ENCODE assay signal across 7 cellular contexts in the genomic region with DNA sequence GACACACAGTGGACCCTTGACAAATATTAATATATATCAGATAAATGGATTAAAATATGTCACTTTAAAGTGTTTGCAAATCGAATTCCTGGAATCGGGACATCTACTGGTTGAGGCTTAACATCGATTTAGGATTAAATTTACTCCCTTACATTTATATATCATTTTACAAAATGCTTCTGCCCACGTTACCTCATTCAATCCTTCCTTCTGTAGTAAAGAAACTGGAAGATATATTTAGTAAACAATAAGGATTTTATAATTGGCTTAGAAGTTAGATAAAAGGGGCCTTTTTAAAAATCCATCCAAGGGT. TPM values are rescaled to one million over a fixed set of nuclear protein-coding genes. Genes with fewer than 3 reads are reported as not detected.
DNase-seq lines count a peak whose midpoint lies in the region; ATAC-seq and TF ChIP-seq lines count a peak whose summit lies in the region.

No MANE protein-coding gene starts in this region.

- H3K27me3 Mint-ChIP-seq in activated CD4-positive, alpha-beta memory T cell treated with anti-CD3 and anti-CD28 coated beads for 36 hours, result no peaks in the 10 kb centered on the region
- H3K27me3 Mint-ChIP-seq in stimulated activated memory B cell treated with anti-CD40 and anti-IgM and Interleukin-4, amounts not matched to agents 10 μg/mL and 1 μg/mL and 100 μg/mL, for 72 hours, result no peaks in the 10 kb centered on the region

- peaks cover 17% of the 10 kb centered on the region for H3K36me3 Mint-ChIP-seq in activated CD4-positive, alpha-beta memory T cell treated with anti-CD3 and anti-CD28 coated beads for 36 hours
- no peaks in the 10 kb centered on the region for H3K36me3 Mint-ChIP-seq in stimulated activated memory B cell treated with anti-CD40 and anti-IgM and Interleukin-4, amounts not matched to agents 10 μg/mL and 1 μg/mL and 100 μg/mL, for 72 hours

- H3K9me3 ChIP-seq in hepatocyte (ENCODE audit: low read depth), result no peaks in the 10 kb centered on the region

- no peaks in the 10 kb centered on the region for H3K36me3 ChIP-seq in hepatocyte (replicated peaks; ENCODE audit: insufficient read depth, low read depth)

- peaks cover 62% of the 10 kb centered on the region for H3K79me2 ChIP-seq in hepatocyte

- H3K9me3 Mint-ChIP-seq in activated CD4-positive, alpha-beta memory T cell treated with anti-CD3 and anti-CD28 coated beads for 36 hours, result no peaks in the 10 kb centered on the region
- H3K9me3 Mint-ChIP-seq in stimulated activated memory B cell treated with anti-CD40 and anti-IgM and Interleukin-4, amounts not matched to agents 10 μg/mL and 1 μg/mL and 100 μg/mL, for 72 hours, result no peaks in the 10 kb centered on the region

- POLR2A ChIA-PET in activated CD4-positive, alpha-beta memory T cell treated with anti-CD3 and anti-CD28 coated beads for 36 hours (lab: Charles Lee), result interaction anchor here (1.3 to 3.1 kb wide), 3 partner anchors 23 to 121 kb away, joined by 3 to 33 read pairs (median 4); partner anchors contain the start of genes PARP16 and RNU5B-1

- peaks cover 18% of the 10 kb centered on the region for H3K4me1 ChIP-seq in hepatocyte (ENCODE audit: insufficient read depth)

- H3K4me3 ChIP-seq in HFF-Myc (replicated peaks; ENCODE audit: low read depth, low read length) (peak overlapping the region; percentile 94), hepatocyte (peak overlapping the region; percentile 56)

- no peak for DNase-seq in HFF-Myc (ENCODE audit: extremely low read depth, low read depth)
- no peak for DNase-seq in activated CD4-positive, alpha-beta memory T cell treated with anti-CD3 and anti-CD28 coated beads for 36 hours
- no peak for DNase-seq in hepatocyte (ENCODE audit: low spot score)
- no peak for DNase-seq in activated CD4-positive, CD25-positive, alpha-beta regulatory T cell treated with anti-CD3 and anti-CD28 coated beads, Interleukin-2, amount 50 U/mL, for 72 hours

- H3K4me1 Mint-ChIP-seq in activated CD4-positive, alpha-beta memory T cell treated with anti-CD3 and anti-CD28 coated beads for 36 hours (ENCODE audit: low read depth), result peaks cover 32% of the 10 kb centered on the region
- H3K4me1 Mint-ChIP-seq in stimulated activated memory B cell treated with anti-CD40 and anti-IgM and Interleukin-4, amounts not matched to agents 10 μg/mL and 1 μg/mL and 100 μg/mL, for 72 hours, result peaks cover 38% of the 10 kb centered on the region

- peak overlapping the region; percentile 95 for H3K4me3 Mint-ChIP-seq in activated CD4-positive, alpha-beta memory T cell treated with anti-CD3 and anti-CD28 coated beads for 36 hours
- peak overlapping the region; percentile 98 for H3K4me3 Mint-ChIP-seq in stimulated activated memory B cell treated with anti-CD40 and anti-IgM and Interleukin-4, amounts not matched to agents 10 μg/mL and 1 μg/mL and 100 μg/mL, for 72 hours

- H4K20me1 ChIP-seq in hepatocyte (ENCODE audit: insufficient read depth, poor library complexity, severe bottlenecking), result peaks cover 31% of the 10 kb centered on the region

- intact Hi-C loops in activated CD4-positive, alpha-beta memory T cell treated with anti-CD3 and anti-CD28 coated beads for 36 hours (cut with micrococcal nuclease), result loop anchor here (2.0 to 10.0 kb wide), 3 partner anchors 51 to 149 kb away; partner anchors contain the start of genes PDCD7 and RNU5B-1

- H3K4me2 ChIP-seq in hepatocyte, result peak overlapping the region; percentile 81

- CTCF ChIA-PET in activated CD4-positive, alpha-beta memory T cell treated with anti-CD3 and anti-CD28 coated beads for 36 hours (lab: Charles Lee), result interaction anchor here (3.7 kb wide), 1 partner anchor 103 kb away, joined by 20 read pairs; the partner anchor contains the start of gene PARP16

- H2AFZ ChIP-seq in hepatocyte, result peak overlapping the region; percentile 95

- WGBS in hepatocyte (ENCODE audit: low lambda C conversion rate, missing lambda C conversion rate), result 20% methylated on average over 4 of the region's 4 CpGs

- ATAC-seq in stimulated activated memory B cell treated with anti-CD40 and anti-IgM and Interleukin-4, amounts not matched to agents 10 μg/mL and 1 μg/mL and 100 μg/mL, for 72 hours, result no peak
- no peak for ATAC-seq in HG02678 (IDR thresholded peaks at IDR 0.05; ENCODE audit: unreplicated experiment)
- no peak for ATAC-seq in HG03039 (IDR thresholded peaks at IDR 0.05; ENCODE audit: unreplicated experiment)

- H3K27ac Mint-ChIP-seq in activated CD4-positive, alpha-beta memory T cell treated with anti-CD3 and anti-CD28 coated beads for 36 hours, result peak overlapping the region; percentile 88
- H3K27ac Mint-ChIP-seq in stimulated activated memory B cell treated with anti-CD40 and anti-IgM and Interleukin-4, amounts not matched to agents 10 μg/mL and 1 μg/mL and 100 μg/mL, for 72 hours, result peak overlapping the region; percentile 88

- peak overlapping the region; percentile 95 for H3K27ac ChIP-seq in hepatocyte

- no peak for TF ChIP-seq CTCF in HFF-Myc (IDR thresholded peaks at IDR 0.05; ENCODE audit: low read depth, low read length, missing control alignments)
- no peak for TF ChIP-seq CTCF in hepatocyte (IDR thresholded peaks at IDR 0.05; ENCODE audit: poor library complexity)

- no peaks in the 10 kb centered on the region for H3K27me3 ChIP-seq in hepatocyte

- no peaks in the 10 kb centered on the region for H3K9me2 ChIP-seq in hepatocyte (replicated peaks; ENCODE audit: insufficient read depth)

RNA-seq across cellular contexts. Expression of gene CLPX, which starts 1.3 kb away (rescaled TPM):
- total RNA-seq in activated CD4-positive, alpha-beta memory T cell treated with anti-CD3 and anti-CD28 coated beads for 36 hours, result 10 to 100 TPM; 58.8 to 64.8 TPM
- total RNA-seq in hepatocyte, result 53.4 and 53.5 TPM in 2 replicates
- polyA plus RNA-seq in hepatocyte, result 20.0 and 33.8 TPM in 2 replicates

RNA-seq across cellular contexts. Expression of gene CILP, which starts 27.5 kb away (rescaled TPM):
- total RNA-seq in activated CD4-positive, alpha-beta memory T cell treated with anti-CD3 and anti-CD28 coated beads for 36 hours, result under 1 TPM in 1 of 2 experiments, not detected in 1; 0.05 TPM
- total RNA-seq in hepatocyte, result 62.9 and 67.1 TPM in 2 replicates
- polyA plus RNA-seq in hepatocyte, result 69.2 and 96.4 TPM in 2 replicates

RNA-seq across cellular contexts. Expression of gene PDCD7, which starts 50.2 kb away (rescaled TPM):
- total RNA-seq in activated CD4-positive, alpha-beta memory T cell treated with anti-CD3 and anti-CD28 coated beads for 36 hours, result 10 to 100 TPM; 32.8 to 33.0 TPM
- 15.2 and 18.7 TPM in 2 replicates for total RNA-seq in hepatocyte
- 13.6 and 17.5 TPM in 2 replicates for polyA plus RNA-seq in hepatocyte

Comparison
In these comparisons a context has a peak if more than half of its experiments do, and no peak if none do; other contexts are left out.
1. RNA of gene CILP, which starts 27.5 kb away (total RNA-seq): 62.9 to 67.1 TPM in hepatocyte; 0.05 TPM in activated CD4-positive, alpha-beta memory T cell treated with anti-CD3 and anti-CD28 coated beads for 36 hours; every median in the first group is over 10 times any median in the second.